11 cellular contexts compared by ENCODE assay signal in the genomic region with DNA sequence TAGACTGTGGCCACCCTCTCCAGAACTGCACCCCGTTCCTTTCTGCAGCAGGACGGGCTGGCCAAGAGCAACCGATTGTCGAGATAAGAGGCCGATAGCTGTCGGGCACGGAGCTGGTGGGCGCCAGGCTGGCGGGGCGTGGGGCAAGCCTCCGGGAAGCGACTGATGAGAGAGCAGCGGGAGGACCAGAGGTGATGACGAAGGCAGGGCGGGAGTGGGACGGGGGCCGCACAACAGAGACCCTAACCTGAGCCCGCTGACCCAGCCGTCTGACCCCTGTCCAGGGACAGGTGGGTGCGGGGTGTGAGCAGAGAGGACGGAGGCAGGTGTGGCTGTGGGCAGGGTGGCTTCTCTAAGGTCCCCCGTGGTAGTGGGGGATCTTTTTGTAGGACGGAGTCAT. TPM values are rescaled to one million over a fixed set of nuclear protein-coding genes. Genes with fewer than 3 reads are reported as not detected.
DNase-seq lines count a peak whose midpoint lies in the region; ATAC-seq, FAIRE-seq and TF ChIP-seq lines count a peak whose summit lies in the region.
"Had no signal": no experiment of that assay in that cellular context is flagged by ENCODE, and none has a peak within 500 bp of the region (broad histone marks: within the 10 kb centered on the region; RNA-seq: fewer than 3 reads in every experiment).

No MANE protein-coding gene starts in this region.

- DNase-seq in Right ventricle myocardium inferior (ENCODE audit: missing footprints) (peak; percentile 65), right atrium auricular region (ENCODE audit: low spot score) (no peak), memory B cell (ENCODE audit: low spot score in 2 of 2) (no peak), upper lobe of right lung (no peak), frontal cortex (ENCODE audit: low spot score in 2 of 2) (no peak), colonic mucosa (no peak), DMS 273 (lab: John Stamatoyannopoulos, UW; ENCODE audit: unreplicated experiment) (no peak)
- DNase-seq in activated T-cell treated with anti-CD3 and anti-CD28 coated beads, Interleukin-2, amount 50 U/mL, for 4 hours, result no peak

- H3K9me3 ChIP-seq in right atrium auricular region (no peaks in the 10 kb centered on the region), upper lobe of right lung (no peaks in the 10 kb centered on the region), colonic mucosa (no peaks in the 10 kb centered on the region)
- H3K9me3 ChIP-seq: BE2C, body of pancreas had no signal

- H3K27ac ChIP-seq in right atrium auricular region, result peak overlapping the region in 1 of 2 donors; percentile 70
- H3K27ac ChIP-seq in upper lobe of right lung, result peak overlapping the region; percentile 61
- H3K27ac ChIP-seq in colonic mucosa, result no peak overlapping the region

- ATAC-seq in Right ventricle myocardium inferior (no peak), memory B cell (ENCODE audit: low read depth) (no peak), upper lobe of right lung (no peak)
- ATAC-seq in activated T-cell treated with anti-CD3 and anti-CD28 coated beads, Interleukin-2, amount 50 U/mL, for 4 hours, result peak in 1 of 2 donors; percentile 5

- FAIRE-seq in frontal cortex (lab: Jason Lieb, UNC), result no peak

- H3K27me3 Mint-ChIP-seq in activated T-cell treated with anti-CD3 and anti-CD28 coated beads, Interleukin-2, amount 50 U/mL, for 4 hours (ENCODE audit: low read depth), result no peaks in the 10 kb centered on the region
- H3K27me3 Mint-ChIP-seq in memory B cell, result no peaks in the 10 kb centered on the region

- H3K4me1 Mint-ChIP-seq in activated T-cell treated with anti-CD3 and anti-CD28 coated beads, Interleukin-2, amount 50 U/mL, for 4 hours (ENCODE audit: low read depth), result peaks cover 11% of the 10 kb centered on the region
- H3K4me1 Mint-ChIP-seq in memory B cell, result peaks cover 15% of the 10 kb centered on the region
- H3K4me1 Mint-ChIP-seq: nephron had no signal

- TF ChIP-seq CTCF in right atrium auricular region (IDR thresholded peaks at IDR 0.05) (no peak), upper lobe of right lung (IDR thresholded peaks at IDR 0.05) (no peak), colonic mucosa (IDR thresholded peaks at IDR 0.05) (no peak)

- peak overlapping the region; percentile 88 for H3K27ac Mint-ChIP-seq in memory B cell
- H3K27ac Mint-ChIP-seq: nephron had no signal

- intact Hi-C loops in Right ventricle myocardium inferior (cut with DNase I) (no loop called here), upper lobe of right lung (cut with DNase I) (no loop called here), colonic mucosa (cut with DNase I) (no loop called here)

- no peaks in the 10 kb centered on the region for H3K9me3 Mint-ChIP-seq in activated T-cell treated with anti-CD3 and anti-CD28 coated beads, Interleukin-2, amount 50 U/mL, for 4 hours
- peaks cover 2% of the 10 kb centered on the region for H3K9me3 Mint-ChIP-seq in memory B cell

- peaks cover 0 to 11% of the 10 kb centered on the region in 2 donors for H3K4me1 ChIP-seq in right atrium auricular region
- peaks cover 8% of the 10 kb centered on the region for H3K4me1 ChIP-seq in upper lobe of right lung
- no peaks in the 10 kb centered on the region for H3K4me1 ChIP-seq in colonic mucosa
- H3K4me1 ChIP-seq: BE2C had no signal

- no peak overlapping the region for H3K9ac ChIP-seq in colonic mucosa (ENCODE audit: low read depth in 2 of 2, low read length in 2 of 2)

- H3K36me3 Mint-ChIP-seq in activated T-cell treated with anti-CD3 and anti-CD28 coated beads, Interleukin-2, amount 50 U/mL, for 4 hours (ENCODE audit: insufficient read depth), result no peaks in the 10 kb centered on the region
- H3K36me3 Mint-ChIP-seq in memory B cell, result no peaks in the 10 kb centered on the region

- H3K36me3 ChIP-seq in right atrium auricular region (no peaks in the 10 kb centered on the region), upper lobe of right lung (no peaks in the 10 kb centered on the region), colonic mucosa (no peaks in the 10 kb centered on the region)
- H3K36me3 ChIP-seq: BE2C had no signal

- no peaks in the 10 kb centered on the region for H3K27me3 ChIP-seq in right atrium auricular region
- no peaks in the 10 kb centered on the region for H3K27me3 ChIP-seq in upper lobe of right lung
- no peaks in the 10 kb centered on the region for H3K27me3 ChIP-seq in colonic mucosa
- H3K27me3 ChIP-seq: BE2C, body of pancreas had no signal

- H3K4me3 ChIP-seq in right atrium auricular region, result peak overlapping the region in 1 of 2 donors; percentile 54
- peak overlapping the region; percentile 52 for H3K4me3 ChIP-seq in upper lobe of right lung
- H3K4me3 ChIP-seq in colonic mucosa, result no peak overlapping the region

- peak overlapping the region; percentile 71 for H3K4me3 Mint-ChIP-seq in activated T-cell treated with anti-CD3 and anti-CD28 coated beads, Interleukin-2, amount 50 U/mL, for 4 hours
- peak overlapping the region; percentile 86 for H3K4me3 Mint-ChIP-seq in memory B cell

RNA-seq across cellular contexts. Expression of a gene that starts 7.3 kb away (rescaled TPM):
- total RNA-seq in Right ventricle myocardium inferior (1.4 TPM), right atrium auricular region (under 1 TPM; 0.19 to 0.51 TPM), upper lobe of right lung (0.26 TPM), frontal cortex (35.9 TPM), colonic mucosa (1 to 10 TPM in 1 of 2 donors, under 1 TPM in 1; 0.52 to 1.2 TPM)
- under 1 TPM; 0.53 to 0.94 (median 0.76) TPM for total RNA-seq in activated T-cell treated with anti-CD3 and anti-CD28 coated beads, Interleukin-2, amount 50 U/mL, for 4 hours

Comparison
In these comparisons a context has a peak if more than half of its experiments do, and no peak if none do; other contexts are left out.
1. RNA of a gene that starts 7.3 kb away (total RNA-seq): 35.9 TPM in frontal cortex (single experiment); 1.4 TPM in Right ventricle myocardium inferior (single experiment), 0.52 to 1.2 TPM in colonic mucosa, 0.53 to 0.94 TPM in activated T-cell treated with anti-CD3 and anti-CD28 coated beads, Interleukin-2, amount 50 U/mL, for 4 hours, 0.19 to 0.51 TPM in right atrium auricular region and 0.26 TPM in upper lobe of right lung (single experiment); every median in the first group is over 10 times any median in the second.